Comparison of ENCODE assay signal across 33 cellular contexts in genomic region chr12:8655421-8655820, GRCh38. TPM values are rescaled to one million over a fixed set of nuclear protein-coding genes. Genes with fewer than 3 reads are reported as not detected.
"Had no signal": no experiment of that assay in that cellular context is flagged by ENCODE, and none has a peak within 500 bp of the region (broad histone marks: within the 10 kb centered on the region; RNA-seq: fewer than 3 reads in every experiment).

No MANE protein-coding gene starts in this region.

- H3K36me3 Mint-ChIP-seq: activated CD4-positive, alpha-beta memory T cell treated with anti-CD3 and anti-CD28 coated beads for 36 hours; activated naive CD4-positive, alpha-beta T cell treated with anti-CD3 and anti-CD28 coated beads, Interleukin-2, amount 10 ng/mL, durations not matched to agents 7 days and 5 days; activated naive CD8-positive, alpha-beta T cell treated with anti-CD3 and anti-CD28 coated beads, Interleukin-2, amount 10 ng/mL, durations not matched to agents 7 days and 5 days; naive thymus-derived CD4-positive, alpha-beta T cell had no signal

- H3K4me1 ChIP-seq: parathyroid adenoma, psoas muscle, upper lobe of right lung had no signal

- H2AFZ ChIP-seq: parathyroid adenoma had no signal

- H3K9ac ChIP-seq: parathyroid adenoma had no signal

- DNase-seq: activated CD4-positive, alpha-beta memory T cell treated with anti-CD3 and anti-CD28 coated beads for 36 hours; activated CD4-positive, alpha-beta T cell treated with anti-CD3 and anti-CD28 coated beads, Interleukin-2, amount 10 ng/mL, durations not matched to agents 24 days and 14 days; activated gamma-delta T cell; activated naive CD4-positive, alpha-beta T cell treated with anti-CD3 and anti-CD28 coated beads, Interleukin-2, amount 10 ng/mL, durations not matched to agents 7 days and 5 days; activated naive CD8-positive, alpha-beta T cell treated with anti-CD3 and anti-CD28 coated beads, Interleukin-2, amount 10 ng/mL, durations not matched to agents 7 days and 5 days; activated T-cell treated with anti-CD3 and anti-CD28 coated beads, Interleukin-2, amount 50 U/mL, for 24 hours; amniotic stem cell; brain microvascular endothelial cell; dorsolateral prefrontal cortex; effector memory CD4-positive, alpha-beta T cell; foreskin fibroblast; head of caudate nucleus; hypothalamus; midbrain; naive thymus-derived CD4-positive, alpha-beta T cell; occipital lobe; psoas muscle; stimulated activated CD4-positive, alpha-beta T cell treated with anti-CD3 and anti-CD28 coated beads, Interleukin-15, amount 100 ng/mL, for 24 hours; stimulated activated CD4-positive, alpha-beta T cell treated with anti-CD3 and anti-CD28 coated beads, Interleukin-2, amount 100 ng/mL, for 24 hours; stimulated activated naive CD4-positive, alpha-beta T cell; tibial artery; upper lobe of right lung had no signal

- H3K27ac ChIP-seq: brain microvascular endothelial cell, coronary artery, dorsolateral prefrontal cortex, parathyroid adenoma, psoas muscle, suprapubic skin, tibial artery, upper lobe of right lung, VCaP had no signal

- H3K27me3 ChIP-seq: brain microvascular endothelial cell, dorsolateral prefrontal cortex, suprapubic skin, tibial artery, upper lobe of right lung had no signal

- H3K36me3 ChIP-seq: brain microvascular endothelial cell, suprapubic skin, tibial artery, upper lobe of right lung had no signal

- H3K9me3 ChIP-seq: psoas muscle, suprapubic skin, tibial artery, upper lobe of right lung had no signal

- H3K4me1 Mint-ChIP-seq: activated CD4-positive, alpha-beta T cell treated with anti-CD3 and anti-CD28 coated beads, Interleukin-2, amount 10 ng/mL, durations not matched to agents 24 days and 14 days; activated naive CD4-positive, alpha-beta T cell treated with anti-CD3 and anti-CD28 coated beads, Interleukin-2, amount 10 ng/mL, durations not matched to agents 7 days and 5 days; activated naive CD8-positive, alpha-beta T cell treated with anti-CD3 and anti-CD28 coated beads, Interleukin-2, amount 10 ng/mL, durations not matched to agents 7 days and 5 days; naive thymus-derived CD4-positive, alpha-beta T cell had no signal

- ATAC-seq: activated CD4-positive, CD25-positive, alpha-beta regulatory T cell treated with anti-CD3 and anti-CD28 coated beads, Interleukin-2, amount 50 U/mL, for 24 hours; naive thymus-derived CD4-positive, alpha-beta T cell; psoas muscle; upper lobe of right lung had no signal

- H3K79me2 ChIP-seq: parathyroid adenoma had no signal

- H3K27ac Mint-ChIP-seq: activated CD4-positive, alpha-beta memory T cell treated with anti-CD3 and anti-CD28 coated beads for 36 hours; activated CD4-positive, alpha-beta T cell treated with anti-CD3 and anti-CD28 coated beads, Interleukin-2, amount 10 ng/mL, durations not matched to agents 24 days and 14 days; activated naive CD4-positive, alpha-beta T cell treated with anti-CD3 and anti-CD28 coated beads, Interleukin-2, amount 10 ng/mL, durations not matched to agents 7 days and 5 days; activated naive CD8-positive, alpha-beta T cell treated with anti-CD3 and anti-CD28 coated beads, Interleukin-2, amount 10 ng/mL, durations not matched to agents 7 days and 5 days; activated T-cell treated with anti-CD3 and anti-CD28 coated beads, Interleukin-2, amount 50 U/mL, for 24 hours; naive thymus-derived CD4-positive, alpha-beta T cell; T-helper 2 cell treated with Interferon-gamma antibody and Interleukin-4, amounts not matched to agents 5 μg/mL and 100 μg/mL, for 36 hours had no signal

- H3K4me3 Mint-ChIP-seq: activated CD4-positive, alpha-beta memory T cell treated with anti-CD3 and anti-CD28 coated beads for 36 hours; activated CD4-positive, alpha-beta T cell treated with anti-CD3 and anti-CD28 coated beads, Interleukin-2, amount 10 ng/mL, durations not matched to agents 24 days and 14 days; activated naive CD4-positive, alpha-beta T cell treated with anti-CD3 and anti-CD28 coated beads, Interleukin-2, amount 10 ng/mL, durations not matched to agents 7 days and 5 days; activated naive CD8-positive, alpha-beta T cell treated with anti-CD3 and anti-CD28 coated beads, Interleukin-2, amount 10 ng/mL, durations not matched to agents 7 days and 5 days; activated T-cell treated with anti-CD3 and anti-CD28 coated beads, Interleukin-2, amount 50 U/mL, for 24 hours; naive thymus-derived CD4-positive, alpha-beta T cell; T-helper 2 cell treated with Interferon-gamma antibody and Interleukin-4, amounts not matched to agents 5 μg/mL and 100 μg/mL, for 36 hours had no signal

- H3K4me3 ChIP-seq: coronary artery, dorsolateral prefrontal cortex, psoas muscle, suprapubic skin, tibial artery, upper lobe of right lung had no signal

- H3K9me3 Mint-ChIP-seq: activated CD4-positive, alpha-beta memory T cell treated with anti-CD3 and anti-CD28 coated beads for 36 hours; activated CD4-positive, alpha-beta T cell treated with anti-CD3 and anti-CD28 coated beads, Interleukin-2, amount 10 ng/mL, durations not matched to agents 24 days and 14 days; activated naive CD4-positive, alpha-beta T cell treated with anti-CD3 and anti-CD28 coated beads, Interleukin-2, amount 10 ng/mL, durations not matched to agents 7 days and 5 days; activated naive CD8-positive, alpha-beta T cell treated with anti-CD3 and anti-CD28 coated beads, Interleukin-2, amount 10 ng/mL, durations not matched to agents 7 days and 5 days; activated T-cell treated with anti-CD3 and anti-CD28 coated beads, Interleukin-2, amount 50 U/mL, for 24 hours; naive thymus-derived CD4-positive, alpha-beta T cell; T-helper 2 cell treated with Interferon-gamma antibody and Interleukin-4, amounts not matched to agents 5 μg/mL and 100 μg/mL, for 36 hours had no signal

RNA-seq across cellular contexts. Expression of gene MFAP5, which starts 7.2 kb away (rescaled TPM):
- total RNA-seq: activated CD4-positive, alpha-beta memory T cell treated with anti-CD3 and anti-CD28 coated beads for 36 hours; activated CD4-positive, alpha-beta T cell treated with anti-CD3 and anti-CD28 coated beads, Interleukin-2, amount 10 ng/mL, durations not matched to agents 24 days and 14 days; activated naive CD8-positive, alpha-beta T cell treated with anti-CD3 and anti-CD28 coated beads, Interleukin-2, amount 10 ng/mL, durations not matched to agents 7 days and 5 days; naive thymus-derived CD4-positive, alpha-beta T cell; occipital lobe had no signal
- polyA plus RNA-seq: naive thymus-derived CD4-positive, alpha-beta T cell; neural cell had no signal

RNA-seq across cellular contexts. Expression of gene AICDA, which starts 42.8 kb away (rescaled TPM):
- total RNA-seq: activated CD4-positive, alpha-beta memory T cell treated with anti-CD3 and anti-CD28 coated beads for 36 hours; activated CD4-positive, alpha-beta T cell treated with anti-CD3 and anti-CD28 coated beads, Interleukin-2, amount 10 ng/mL, durations not matched to agents 24 days and 14 days; activated naive CD8-positive, alpha-beta T cell treated with anti-CD3 and anti-CD28 coated beads, Interleukin-2, amount 10 ng/mL, durations not matched to agents 7 days and 5 days; astrocyte; cerebellum; dorsolateral prefrontal cortex; lower leg skin; naive thymus-derived CD4-positive, alpha-beta T cell; occipital lobe; psoas muscle; suprapubic skin had no signal
- polyA plus RNA-seq: esophagus; naive thymus-derived CD4-positive, alpha-beta T cell; neural cell had no signal
